In the genomic region with DNA sequence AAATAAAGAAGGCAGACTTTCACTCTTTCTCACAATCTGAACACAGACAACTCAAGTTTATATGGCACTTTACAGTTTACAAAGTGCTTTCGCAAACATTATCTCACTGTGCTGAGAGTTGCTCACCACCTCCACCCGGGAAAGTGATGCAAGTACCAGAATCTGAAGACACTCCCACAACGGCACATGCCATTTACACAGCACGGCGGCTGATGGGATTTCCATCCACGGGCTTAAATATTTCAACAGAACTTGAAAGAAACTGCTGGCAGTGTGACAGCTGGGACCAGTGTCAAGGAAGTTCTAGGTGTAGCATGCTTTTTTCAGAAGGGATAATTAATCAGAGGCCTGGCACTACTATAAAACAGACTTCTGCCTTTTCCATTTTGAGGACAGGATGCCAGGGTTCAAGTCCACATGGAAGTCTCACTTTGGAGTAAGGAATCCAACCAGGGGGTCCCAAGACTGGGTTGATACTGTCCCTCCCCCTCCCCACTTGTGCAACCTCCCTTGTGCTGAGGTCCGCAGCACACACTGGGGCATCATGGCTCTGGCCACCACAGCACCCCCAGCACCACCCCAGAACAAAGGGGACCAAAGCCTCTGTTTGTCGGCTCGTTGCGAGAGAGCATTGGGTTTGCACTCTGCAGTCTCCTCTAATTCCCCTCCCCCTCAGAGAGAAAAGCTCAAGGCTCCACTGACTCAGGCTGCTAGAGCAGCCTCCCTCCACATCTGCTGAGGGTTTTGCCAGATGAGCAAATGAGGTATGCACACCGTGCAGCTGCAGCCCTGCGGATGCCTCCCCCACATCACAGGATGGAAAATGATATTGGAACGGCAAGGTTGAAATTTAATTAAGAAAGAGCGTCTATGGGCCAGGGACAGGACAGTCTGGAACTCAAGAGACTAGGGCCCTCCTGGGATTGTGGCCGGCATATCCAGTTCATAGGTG, we compare ENCODE assay signal across 9 cellular contexts.
A peak's percentile ranks its signal among the peaks of the same experiment; 100 is the strongest.
DNase-seq lines count a peak whose midpoint lies in the region; ATAC-seq and TF ChIP-seq lines count a peak whose summit lies in the region.
"Had no signal": no experiment of that assay in that cellular context is flagged by ENCODE, and none has a peak within 500 bp of the region (broad histone marks: within the 10 kb centered on the region; RNA-seq: fewer than 3 reads in every experiment).

No MANE protein-coding gene starts in this region.

- TF ChIP-seq CTCF in esophagus squamous epithelium (IDR thresholded peaks at IDR 0.05): no peak
- no peak for TF ChIP-seq CTCF in retinal pigment epithelial cell (conservative IDR thresholded peaks at IDR 0.05; ENCODE audit: low read depth, low read length)

- peak overlapping the region in 3 of 4 donors; percentile 71 to 83 (median 83) for H3K27ac ChIP-seq in esophagus squamous epithelium

- H3K9me3 ChIP-seq in esophagus squamous epithelium: no peaks in the 10 kb centered on the region

- no peaks in the 10 kb centered on the region for H3K27me3 ChIP-seq in esophagus squamous epithelium

- WGBS in esophagus squamous epithelium, 2 donors: 36 to 38% methylated on average over 10 to 11 of the region's 15 CpGs

- no peak for TF ChIP-seq POLR2A in esophagus squamous epithelium (IDR thresholded peaks at IDR 0.05)

- peaks cover 0 to 50% (median 0%) of the 10 kb centered on the region in 3 donors for H3K36me3 ChIP-seq in esophagus squamous epithelium

- peaks cover 11 to 73% (median 37%) of the 10 kb centered on the region in 3 donors for H3K4me1 ChIP-seq in esophagus squamous epithelium

- intact Hi-C loops in esophagus squamous epithelium (cut with DNase I): no loop called here

- DNase-seq in esophagus squamous epithelium (lab: John Stamatoyannopoulos, UW) (no peak), retinal pigment epithelial cell (ENCODE audit: low read depth) (peak; percentile 49), NCI-H510A treated with DMSO at 0.1 percent for 48 hours (lab: John Stamatoyannopoulos, UW) (no peak), NCI-H526 treated with DMSO at 0.1 percent for 48 hours (lab: John Stamatoyannopoulos, UW) (no peak)
- DNase-seq: naive B cell had no signal

- ATAC-seq in GM18867 (IDR thresholded peaks at IDR 0.05; ENCODE audit: unreplicated experiment): peak; percentile 31
- no peak for ATAC-seq in HG03460 (IDR thresholded peaks at IDR 0.05; ENCODE audit: unreplicated experiment)
- no peak for ATAC-seq in GM19395 (IDR thresholded peaks at IDR 0.05; ENCODE audit: unreplicated experiment)

- H3K4me3 ChIP-seq in esophagus squamous epithelium (no peak overlapping the region), retinal pigment epithelial cell (ENCODE audit: low read length) (no peak overlapping the region)

TF ChIP-seq in PFSK-1, 5 proteins besides CTCF, POLR2A, EP300 and RAD21:
- TF ChIP-seq REST (IDR thresholded peaks at IDR 0.05; ENCODE audit: insufficient read depth in 1 of 2, low read depth in 2 of 2, low read length in 2 of 2): peak in 1 of 2 experiments; percentile 73; a peak in 2 of 4 replicates
- TF ChIP-seq TAF1 (IDR thresholded peaks at IDR 0.05; ENCODE audit: borderline replicate concordance, insufficient read depth, low read length): peak; percentile 64; the same call in 1 of the 2 replicates
- peak; percentile 39 for TF ChIP-seq FOXP2 (optimal IDR thresholded peaks at IDR 0.05; ENCODE audit: borderline replicate concordance, extremely low read depth, extremely low read length, insufficient read depth)
- peak; percentile 64 for TF ChIP-seq POLR2AphosphoS5 (IDR thresholded peaks at IDR 0.05; ENCODE audit: low read depth, low read length)
- peak; percentile 74; the same call in 1 of the 2 replicates for TF ChIP-seq SIN3A (IDR thresholded peaks at IDR 0.05; ENCODE audit: borderline replicate concordance, insufficient read depth, low read length)
